22 cellular contexts compared by ENCODE assay signal in the genomic region with DNA sequence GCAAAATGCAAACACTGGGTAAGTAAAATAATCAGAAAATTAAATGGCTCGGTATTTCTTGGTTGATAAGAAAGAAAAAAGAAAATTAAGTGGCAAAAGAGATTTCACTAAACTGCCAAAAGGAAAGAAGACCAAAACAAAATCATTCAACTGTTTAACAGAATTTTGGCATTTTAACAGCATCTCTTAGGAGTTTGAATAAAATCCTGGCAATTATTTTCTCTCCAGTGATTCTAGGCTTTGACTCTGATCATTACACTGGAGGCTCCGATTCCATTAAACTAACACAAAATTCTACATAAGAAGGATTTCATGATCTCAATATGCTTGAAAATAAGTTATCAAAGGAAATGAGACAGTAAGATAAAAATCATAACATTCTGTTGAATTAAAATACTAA.
DNase-seq lines count a peak whose midpoint lies in the region; ATAC-seq and TF ChIP-seq lines count a peak whose summit lies in the region.
"Had no signal": no experiment of that assay in that cellular context is flagged by ENCODE, and none has a peak within 500 bp of the region (broad histone marks: within the 10 kb centered on the region; RNA-seq: fewer than 3 reads in every experiment).

No MANE protein-coding gene starts in this region.

- H3K4me3 ChIP-seq in uterus: no peak overlapping the region
- no peak overlapping the region for H3K4me3 ChIP-seq in adrenal gland
- H3K4me3 ChIP-seq: BLaER1, GM12878, GM23338 had no signal

- no peaks in the 10 kb centered on the region for H3K4me1 Mint-ChIP-seq in mesothelial cell of epicardium
- H3K4me1 Mint-ChIP-seq: B cell, GM23338, H9 had no signal

- H3K27me3 ChIP-seq in uterus (no peaks in the 10 kb centered on the region), adrenal gland (no peaks in the 10 kb centered on the region)
- H3K27me3 ChIP-seq: BLaER1 had no signal

- no peaks in the 10 kb centered on the region for H3K27me3 Mint-ChIP-seq in mesothelial cell of epicardium (ENCODE audit: low read depth)
- H3K27me3 Mint-ChIP-seq: B cell; CD4-positive, CD25-positive, alpha-beta regulatory T cell had no signal

- peak; percentile 19 for DNase-seq in NCI-H446 treated with DMSO at 0.1 percent for 48 hours (lab: John Stamatoyannopoulos, UW)
- no peak for DNase-seq in NCI-H446 (lab: John Stamatoyannopoulos, UW)
- peak; percentile 30 for DNase-seq in cerebellum (ENCODE audit: low spot score)
- DNase-seq in mesothelial cell of epicardium (ENCODE audit: low spot score in 2 of 2, unreplicated experiment in 2 of 2): no peak
- DNase-seq in stimulated activated CD4-positive, alpha-beta T cell treated with anti-CD3 and anti-CD28 coated beads, Interleukin-12 subunit alpha, Interleukin-12 subunit beta, amount 100 ng/mL, for 4 hours: no peak
- DNase-seq in uterus: no peak
- no peak for DNase-seq in adrenal gland
- DNase-seq: Caco-2; CD4-positive, CD25-positive, alpha-beta regulatory T cell; CD8-positive, alpha-beta T cell; DMS153; DND-41; GDM1; H9 had no signal

- H3K36me3 Mint-ChIP-seq in mesothelial cell of epicardium: peaks cover 33% of the 10 kb centered on the region
- H3K36me3 Mint-ChIP-seq: CD8-positive, alpha-beta T cell had no signal

- WGBS in adrenal gland, 4 donors: 64 to 76% (median 66%) methylated on average over 2 of the region's 2 CpGs

- peaks cover 10% of the 10 kb centered on the region for H3K9me3 Mint-ChIP-seq in mesothelial cell of epicardium
- H3K9me3 Mint-ChIP-seq: CD8-positive, alpha-beta T cell had no signal

- peak overlapping the region; percentile 34 for H3K27ac Mint-ChIP-seq in mesothelial cell of epicardium
- H3K27ac Mint-ChIP-seq: B cell; CD4-positive, CD25-positive, alpha-beta regulatory T cell; CD8-positive, alpha-beta T cell; GM23338; H9 had no signal

- H3K4me1 ChIP-seq in uterus (no peaks in the 10 kb centered on the region), adrenal gland (replicated peaks in 1 of 2) (peaks cover 0 to 6% of the 10 kb centered on the region in 2 donors)
- H3K4me1 ChIP-seq: BLaER1, Caco-2 had no signal

- intact Hi-C loops in uterus (cut with DNase I; ENCODE audit: low total_unique reads) (no loop called here), adrenal gland (cut with DNase I) (no loop called here)

- H3K27ac ChIP-seq in uterus (no peak overlapping the region), adrenal gland (no peak overlapping the region)
- H3K27ac ChIP-seq: 22Rv1, BLaER1, C4-2B had no signal

- H3K36me3 ChIP-seq in uterus (no peaks in the 10 kb centered on the region), adrenal gland (replicated peaks in 1 of 2) (no peaks in the 10 kb centered on the region)

- TF ChIP-seq CTCF in mesothelial cell of epicardium (IDR thresholded peaks at IDR 0.05; ENCODE audit: unreplicated experiment) (no peak), uterus (IDR thresholded peaks at IDR 0.05) (no peak), adrenal gland (IDR thresholded peaks at IDR 0.05) (no peak)

- no peak for ATAC-seq in HG03565 (IDR thresholded peaks at IDR 0.05; ENCODE audit: unreplicated experiment)
- ATAC-seq: CD8-positive, alpha-beta T cell; GM12878; GM23338; HCT116 had no signal

- H3K4me3 Mint-ChIP-seq in mesothelial cell of epicardium: no peak overlapping the region
- H3K4me3 Mint-ChIP-seq: B cell; CD4-positive, CD25-positive, alpha-beta regulatory T cell; CD8-positive, alpha-beta T cell; GM23338; H9 had no signal

- H3K9me3 ChIP-seq in uterus (no peaks in the 10 kb centered on the region), adrenal gland (replicated peaks in 1 of 3) (no peaks in the 10 kb centered on the region)
- H3K9me3 ChIP-seq: Caco-2 had no signal

- TF ChIP-seq POLR2A in uterus (IDR thresholded peaks at IDR 0.05) (no peak), adrenal gland (IDR thresholded peaks at IDR 0.05) (no peak)

Comparison
In these comparisons a context has a peak if more than half of its experiments do, and no peak if none do; other contexts are left out.
1. DNase-seq: peak in NCI-H446 treated with DMSO at 0.1 percent for 48 hours (single experiment) and cerebellum (single experiment); none in NCI-H446 (0 of 2), mesothelial cell of epicardium (0 of 2), stimulated activated CD4-positive, alpha-beta T cell treated with anti-CD3 and anti-CD28 coated beads, Interleukin-12 subunit alpha, Interleukin-12 subunit beta, amount 100 ng/mL, for 4 hours (single experiment), uterus (0 of 2) and adrenal gland (0 of 7).